19 cellular contexts compared by ENCODE assay signal in genomic region chr14:81390706-81391105, GRCh38.
"Had no signal": no experiment of that assay in that cellular context is flagged by ENCODE, and none has a peak within 500 bp of the region (broad histone marks: within the 10 kb centered on the region; RNA-seq: fewer than 3 reads in every experiment).

No MANE protein-coding gene starts in this region.

- H3K36me3 ChIP-seq: breast epithelium, upper lobe of left lung had no signal

- H3K4me2 ChIP-seq: hepatocyte had no signal

- H3K27ac ChIP-seq: breast epithelium, coronary artery, hepatocyte, stomach, testis, upper lobe of left lung, VCaP had no signal

- H3K9me3 ChIP-seq: breast epithelium, testis, upper lobe of left lung had no signal

- H3K79me2 ChIP-seq: hepatocyte had no signal

- H3K4me3 ChIP-seq: breast epithelium, coronary artery, hepatocyte, skin epidermis, stomach, testis, upper lobe of left lung had no signal

- H3K4me1 Mint-ChIP-seq: activated naive CD4-positive, alpha-beta T cell treated with anti-CD3 and anti-CD28 coated beads, Interleukin-2, amount 10 ng/mL, durations not matched to agents 7 days and 5 days had no signal

- ATAC-seq: activated T-cell treated with anti-CD3 and anti-CD28 coated beads, Interleukin-2, amount 50 U/mL, for 4 hours had no signal

- DNase-seq: activated CD4-positive, alpha-beta T cell treated with anti-CD3 and anti-CD28 coated beads, Interleukin-2, amount 50 U/mL, for 1 hour; activated CD4-positive, CD25-positive, alpha-beta regulatory T cell treated with anti-CD3 and anti-CD28 coated beads, Interleukin-2, amount 50 U/mL, for 72 hours; activated CD8-positive, alpha-beta memory T cell treated with anti-CD3 and anti-CD28 coated beads, Interleukin-2, amount 50 U/mL, for 4 hours; activated effector memory CD4-positive, alpha-beta T cell treated with Interleukin-2 at 50 U/mL for 16 hours; activated naive CD4-positive, alpha-beta T cell treated with anti-CD3 and anti-CD28 coated beads, Interleukin-2, amount 10 ng/mL, durations not matched to agents 7 days and 5 days; activated T-cell treated with anti-CD3 and anti-CD28 coated beads, Interleukin-2, amount 50 U/mL, for 4 hours; aorta; midbrain; stimulated activated CD4-positive, alpha-beta T cell treated with anti-CD3 and anti-CD28 coated beads, Interleukin-4, amount 100 ng/mL, for 1 hour; stomach; T-helper 2 cell; testis; upper lobe of left lung had no signal

- H2AFZ ChIP-seq: hepatocyte had no signal

- H3K4me1 ChIP-seq: breast epithelium, stomach, testis, upper lobe of left lung had no signal

- H3K27ac Mint-ChIP-seq: activated naive CD4-positive, alpha-beta T cell treated with anti-CD3 and anti-CD28 coated beads, Interleukin-2, amount 10 ng/mL, durations not matched to agents 7 days and 5 days; progenitor cell of endocrine pancreas had no signal

- H3K36me3 Mint-ChIP-seq: activated naive CD4-positive, alpha-beta T cell treated with anti-CD3 and anti-CD28 coated beads, Interleukin-2, amount 10 ng/mL, durations not matched to agents 7 days and 5 days had no signal

- H3K27me3 Mint-ChIP-seq: progenitor cell of endocrine pancreas had no signal

- H3K9me3 Mint-ChIP-seq: activated naive CD4-positive, alpha-beta T cell treated with anti-CD3 and anti-CD28 coated beads, Interleukin-2, amount 10 ng/mL, durations not matched to agents 7 days and 5 days; activated T-cell treated with anti-CD3 and anti-CD28 coated beads, Interleukin-2, amount 50 U/mL, for 4 hours had no signal

- H3K27me3 ChIP-seq: breast epithelium, hepatocyte, stomach, testis, upper lobe of left lung had no signal

- H3K4me3 Mint-ChIP-seq: activated naive CD4-positive, alpha-beta T cell treated with anti-CD3 and anti-CD28 coated beads, Interleukin-2, amount 10 ng/mL, durations not matched to agents 7 days and 5 days; activated T-cell treated with anti-CD3 and anti-CD28 coated beads, Interleukin-2, amount 50 U/mL, for 4 hours had no signal
